ENCODE assay signal across 8 cellular contexts in genomic region chr4:83644677-83645639, GRCh38.
DNase-seq lines count a peak whose midpoint lies in the region; ATAC-seq lines count a peak whose summit lies in the region.

No MANE protein-coding gene starts in this region.

- peak; percentile 59 for ATAC-seq in GM19438 (IDR thresholded peaks at IDR 0.05; ENCODE audit: low read depth, unreplicated experiment)

- H3K4me3 ChIP-seq in NT2/D1 (ENCODE audit: insufficient read length, low read depth), result no peak overlapping the region

- no peaks in the 10 kb centered on the region for H3K4me1 ChIP-seq in NT2/D1 (ENCODE audit: insufficient read depth, insufficient read length)

- peak; percentile 66 for DNase-seq in DMS79 treated with DMSO at 0.1 percent for 48 hours (lab: John Stamatoyannopoulos, UW)
- DNase-seq in DMS79 (lab: John Stamatoyannopoulos, UW), result no peak
- DNase-seq in HT-29 (ENCODE audit: low spot score), result peak; percentile 86
- DNase-seq in NT2/D1 (ENCODE audit: low read depth, low spot score), result peak; percentile 16
- peak; percentile 77 for DNase-seq in astrocyte of the hippocampus (ENCODE audit: low read depth, low spot score)
- DNase-seq in inferior parietal cortex (ENCODE audit: extremely low spot score), result peak; percentile 91
- DNase-seq in stimulated activated CD8-positive, alpha-beta memory T cell treated with anti-CD3 and anti-CD28 coated beads, Interleukin-12 subunit alpha, Interleukin-12 subunit beta, amount 100 ng/mL, for 1 hour (ENCODE audit: low read depth), result peak; percentile 39

- H3K27me3 ChIP-seq in NT2/D1 (ENCODE audit: insufficient read depth, insufficient read length), result no peaks in the 10 kb centered on the region

- no peaks in the 10 kb centered on the region for H3K36me3 ChIP-seq in NT2/D1 (ENCODE audit: insufficient read depth, insufficient read length, low read length)

- no peak overlapping the region for H3K9ac ChIP-seq in NT2/D1 (ENCODE audit: insufficient read length, low read depth)

- no peaks in the 10 kb centered on the region for H3K9me3 ChIP-seq in NT2/D1 (ENCODE audit: insufficient read depth, low read length)
